8 cellular contexts compared by ENCODE assay signal in genomic region chr20:49846206-49846807, GRCh38. TPM values are rescaled to one million over a fixed set of nuclear protein-coding genes. Genes with fewer than 3 reads are reported as not detected.
DNase-seq lines count a peak whose midpoint lies in the region; ATAC-seq and TF ChIP-seq lines count a peak whose summit lies in the region.

No MANE protein-coding gene starts in this region.

- no peaks in the 10 kb centered on the region for H3K9me3 ChIP-seq in CD4-positive, alpha-beta T cell (ENCODE audit: control insufficient read depth, low read length)
- H3K9me3 ChIP-seq in HCT116 (ENCODE audit: control insufficient read depth in 1 of 2, insufficient read depth in 1 of 2, low read depth in 1 of 2, low read length in 2 of 2) (no peaks in the 10 kb centered on the region), osteoblast (ENCODE audit: low read depth, low read length) (peaks cover 7% of the 10 kb centered on the region)

- no peaks in the 10 kb centered on the region for H3K9me2 ChIP-seq in HCT116 (ENCODE audit: insufficient read depth)

- no peak overlapping the region for H3K27ac ChIP-seq in CD4-positive, alpha-beta T cell (ENCODE audit: low read depth, low read length)
- no peak overlapping the region for H3K27ac ChIP-seq in HCT116 (ENCODE audit: low read depth, low read length)
- H3K27ac ChIP-seq in osteoblast (ENCODE audit: low read depth, low read length), result no peak overlapping the region

- no peak overlapping the region for H3K9ac ChIP-seq in HCT116 (ENCODE audit: low read length)

- H4K20me1 ChIP-seq in HCT116 (ENCODE audit: insufficient read depth) (no peaks in the 10 kb centered on the region), osteoblast (ENCODE audit: insufficient read depth, low read length) (no peaks in the 10 kb centered on the region)

- CTCF ChIA-PET in CD4-positive, alpha-beta T cell (lab: Charles Lee), result interaction anchor here (0.6 to 2.1 kb wide), 14 partner anchors 12 to 304 kb away, joined by 3 to 8 read pairs (median 4); no protein-coding TSS in a partner anchor
- CTCF ChIA-PET in HCT116 (lab: Charles Lee), result interaction anchor here (0.7 to 5.0 kb wide), 13 partner anchors 10 to 461 kb away, joined by 3 to 43 read pairs (median 4); no protein-coding TSS in a partner anchor

- H3K79me2 ChIP-seq in HCT116 (ENCODE audit: insufficient read depth, low read length), result no peaks in the 10 kb centered on the region
- H3K79me2 ChIP-seq in osteoblast (ENCODE audit: insufficient read depth, low read length), result no peaks in the 10 kb centered on the region

- H3K4me3 Mint-ChIP-seq in CD4-positive, alpha-beta T cell, result no peak overlapping the region

- peaks cover 6 to 12% of the 10 kb centered on the region in 2 experiments; a peak in 3 of 4 replicates for H3K36me3 ChIP-seq in HCT116 (ENCODE audit: control insufficient read depth in 1 of 2, insufficient read depth in 2 of 2, low read length in 2 of 2)
- H3K36me3 ChIP-seq in osteoblast (ENCODE audit: insufficient read depth, low read length), result peaks cover 25% of the 10 kb centered on the region

- peak; percentile 82 for TF ChIP-seq RAD21 in HCT116 (IDR thresholded peaks at IDR 0.05; ENCODE audit: low read depth)

- no peaks in the 10 kb centered on the region for H3K9me3 Mint-ChIP-seq in CD4-positive, alpha-beta T cell

- RAD21 ChIA-PET in HCT116 (lab: Charles Lee; ENCODE audit: low non-redundant PET in 1 of 2, low total read pairs in 2 of 2, uncharacterized antibody in 2 of 2, unreplicated experiment in 2 of 2), result interaction anchor here in 1 of 2 experiments (1.1 to 1.6 kb wide), 2 partner anchors 236 to 305 kb away, joined by 4 read pairs; no protein-coding TSS in a partner anchor

- H3K4me2 ChIP-seq in HCT116 (ENCODE audit: low read length) (no peak overlapping the region), osteoblast (ENCODE audit: insufficient read depth, low read length) (no peak overlapping the region)

- TF ChIP-seq CTCF in CD4-positive, alpha-beta T cell (IDR thresholded peaks at IDR 0.05), result peak; percentile 70
- TF ChIP-seq CTCF in HCT116 (IDR thresholded peaks at IDR 0.05 in 2 of 3, conservative IDR thresholded peaks at IDR 0.05 in 1 of 3; ENCODE audit: borderline replicate concordance in 1 of 3, insufficient read depth in 1 of 3, low read depth in 2 of 3, low read length in 2 of 3) (peak; percentile 51 to 82 (median 65)), fibroblast of pulmonary artery (IDR thresholded peaks at IDR 0.05; ENCODE audit: low read length, missing control alignments) (peak; percentile 61), osteoblast (IDR thresholded peaks at IDR 0.05; ENCODE audit: extremely low read depth, low read depth, low read length) (peak; percentile 65)

- no peak overlapping the region for H3K27ac Mint-ChIP-seq in CD4-positive, alpha-beta T cell

- POLR2A ChIA-PET in CD4-positive, alpha-beta T cell (lab: Charles Lee), result interaction anchor here (0.6 to 0.9 kb wide), 2 partner anchors 34 to 543 kb away, joined by 3 read pairs; partner anchors contain the start of gene SLC9A8
- POLR2A ChIA-PET in HCT116 (lab: Charles Lee), result no interaction called here

- H2AFZ ChIP-seq in HCT116 (ENCODE audit: low read depth, low read length, poor library complexity, severe bottlenecking) (no peak overlapping the region), osteoblast (ENCODE audit: low read length) (no peak overlapping the region)

- peak in 9 of 10 experiments; percentile 10 to 40 (median 27) for DNase-seq in CD4-positive, alpha-beta T cell
- peak; percentile 16 for DNase-seq in HCT116 (ENCODE audit: low read depth, low spot score)
- peak; percentile 2 for DNase-seq in NCI-H748 treated with DMSO at 0.1 percent for 48 hours (lab: John Stamatoyannopoulos, UW)
- DNase-seq in activated CD8-positive, alpha-beta memory T cell treated with anti-CD3 and anti-CD28 coated beads, Interleukin-2, amount 50 U/mL, for 1 hour (ENCODE audit: extremely low read depth), result peak; percentile 33
- DNase-seq in fibroblast of pulmonary artery (ENCODE audit: low read depth), result peak; percentile 78
- DNase-seq in osteoblast (ENCODE audit: insufficient read length, low spot score, missing footprints), result peak; percentile 76
- DNase-seq in middle frontal gyrus (ENCODE audit: extremely low spot score, low spot score), result no peak

- H3K27me3 ChIP-seq in CD4-positive, alpha-beta T cell (ENCODE audit: control insufficient read depth, insufficient read depth, low read length), result no peaks in the 10 kb centered on the region
- H3K27me3 ChIP-seq in HCT116 (ENCODE audit: insufficient read depth, low read length) (no peaks in the 10 kb centered on the region), osteoblast (ENCODE audit: insufficient read depth, low read length) (no peaks in the 10 kb centered on the region)

- TF ChIP-seq POLR2A in HCT116 (IDR thresholded peaks at IDR 0.05; ENCODE audit: borderline replicate concordance, extremely low read depth, insufficient read depth, insufficient read length), result no peak

- H3K4me3 ChIP-seq in HCT116 (replicated peaks in 1 of 2; ENCODE audit: low read depth in 1 of 2, low read length in 2 of 2) (no peak overlapping the region), fibroblast of pulmonary artery (replicated peaks; ENCODE audit: low read depth, low read length) (no peak overlapping the region), osteoblast (ENCODE audit: insufficient read depth, low read length) (no peak overlapping the region)

- H3K4me1 ChIP-seq in HCT116 (ENCODE audit: control insufficient read depth in 1 of 2, insufficient read depth in 2 of 2, low read length in 2 of 2) (no peaks in the 10 kb centered on the region), osteoblast (ENCODE audit: insufficient read depth, low read length) (no peaks in the 10 kb centered on the region)

- no TSS peak for BruUV-seq in HCT116 (replicated peaks; lab: Mats Ljungman, UMichigan)

- no peaks in the 10 kb centered on the region for H3K27me3 Mint-ChIP-seq in CD4-positive, alpha-beta T cell

- intact Hi-C loops in CD4-positive, alpha-beta T cell (cut with DNase I, micrococcal nuclease), result loop anchor here (1.0 to 5.0 kb wide), 3 partner anchors 235 to 514 kb away; no protein-coding TSS in a partner anchor
- intact Hi-C loops in HCT116 (cut with micrococcal nuclease), result loop anchor here (1.0 to 10.0 kb wide), 2 partner anchors 235 to 512 kb away; no protein-coding TSS in a partner anchor

- H3K4me1 Mint-ChIP-seq in CD4-positive, alpha-beta T cell (ENCODE audit: low read depth), result peaks cover 9% of the 10 kb centered on the region

- peak; percentile 77 for ATAC-seq in CD4-positive, alpha-beta T cell (ENCODE audit: poor library complexity)
- ATAC-seq in HCT116 (peak; percentile 90), GM18519 (IDR thresholded peaks at IDR 0.05; ENCODE audit: low FRiP score, unreplicated experiment) (no peak)

- peaks cover 52% of the 10 kb centered on the region for H3K36me3 Mint-ChIP-seq in CD4-positive, alpha-beta T cell (ENCODE audit: low read depth)

TF ChIP-seq in HCT116, 20 proteins besides CTCF, POLR2A, EP300 and RAD21 (continues in another document):
- TF ChIP-seq TCF7L2 (IDR thresholded peaks at IDR 0.05; ENCODE audit: borderline replicate concordance, extremely low read depth, insufficient read depth, insufficient read length) (no peak), EGR1 (IDR thresholded peaks at IDR 0.05; ENCODE audit: low read depth) (no peak), YY1 (IDR thresholded peaks at IDR 0.05; ENCODE audit: extremely low read depth, insufficient replicate concordance, low read depth, low read length) (no peak), MAX (IDR thresholded peaks at IDR 0.05) (no peak), ELF1 (IDR thresholded peaks at IDR 0.05; ENCODE audit: borderline replicate concordance, low read depth) (no peak), JUND (IDR thresholded peaks at IDR 0.05) (no peak), ZNF274 (IDR thresholded peaks at IDR 0.05; ENCODE audit: low read depth, low read length) (no peak), ZFX (IDR thresholded peaks at IDR 0.05) (no peak), CEBPB (IDR thresholded peaks at IDR 0.05; ENCODE audit: low read depth) (no peak), EZH2 (IDR thresholded peaks at IDR 0.05) (no peak), CBX3 (IDR thresholded peaks at IDR 0.05; ENCODE audit: low read depth) (no peak), ZBTB33 (IDR thresholded peaks at IDR 0.05; ENCODE audit: extremely low read depth, insufficient replicate concordance, low read length) (no peak)

RNA-seq across cellular contexts. Expression of gene SLC9A8, which starts 33.7 kb away (rescaled TPM):
- 10 to 100 TPM; 29.5 to 30.2 TPM for total RNA-seq in CD4-positive, alpha-beta T cell
- total RNA-seq in HCT116 (2021; ENCODE audit: unreplicated experiment) (6.7 TPM), osteoblast (6.9 and 9.7 TPM in 2 replicates)
- polyA plus RNA-seq in HCT116 (2012), result 6.0 and 6.6 TPM in 2 replicates
